ENCODE assay signal across 8 cellular contexts in the genomic region with DNA sequence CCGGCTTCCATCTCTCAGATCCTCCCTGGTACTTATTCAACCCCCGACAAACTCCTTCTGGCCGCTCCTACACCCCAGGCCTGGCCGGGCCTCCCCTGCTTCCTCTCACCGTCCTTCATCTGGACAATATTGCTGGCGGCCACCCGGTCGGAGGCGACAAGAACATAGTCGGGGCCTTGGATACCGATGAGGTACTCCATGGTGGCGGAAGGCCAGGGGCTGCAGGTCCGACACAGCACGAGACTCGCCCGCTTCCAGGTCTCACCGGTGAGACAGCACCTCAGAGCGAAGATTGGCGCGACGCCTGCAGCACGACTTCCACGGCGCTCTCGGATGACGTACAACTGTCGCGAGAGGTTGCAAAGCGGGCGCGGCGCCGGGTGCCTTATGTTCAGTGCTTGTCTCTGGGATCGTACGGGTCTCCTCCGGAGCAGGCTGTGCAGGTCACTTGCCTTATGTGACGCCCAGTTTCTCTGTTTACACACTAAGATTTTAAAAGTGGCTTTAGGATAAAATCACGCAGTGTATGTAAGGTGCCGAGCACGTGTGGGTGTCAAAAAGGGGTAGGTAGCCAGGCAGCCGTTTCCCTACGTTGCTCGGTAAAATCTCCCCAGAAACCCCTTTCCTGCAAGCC. TPM values are rescaled to one million over a fixed set of nuclear protein-coding genes. Genes with fewer than 3 reads are reported as not detected.
A peak's percentile ranks its signal among the peaks of the same experiment; 100 is the strongest.
DNase-seq lines count a peak whose midpoint lies in the region; ATAC-seq, FAIRE-seq and TF ChIP-seq lines count a peak whose summit lies in the region.

A gene (minus strand): TSS at position 294 of the 634 bp plus-strand sequence. CDS start 94 bp downstream, at position 200.

- H4K20me1 ChIP-seq in OCI-LY3 (ENCODE audit: insufficient read depth, low read length), result peaks cover 5% of the 10 kb centered on the region; the same call in 1 of the 2 replicates

- peaks cover 32% of the 10 kb centered on the region for H3K36me3 Mint-ChIP-seq in Calu3 (ENCODE audit: insufficient read depth, unreplicated experiment)

- H3K9me3 ChIP-seq in OCI-LY3 (ENCODE audit: insufficient read depth, low read length), result no peaks in the 10 kb centered on the region

- BruUV-seq in Calu3 (replicated peaks; lab: Mats Ljungman, UMichigan), result no TSS peak

- peak within 1 kb of the TSS; percentile 100 for H3K27ac Mint-ChIP-seq in Calu3 (ENCODE audit: unreplicated experiment)

- peaks cover 12% of the 10 kb centered on the region; the same call in 1 of the 2 replicates for H3K27me3 ChIP-seq in OCI-LY3 (ENCODE audit: low read depth, low read length)

- peak within 1 kb of the TSS; percentile 92 for H2AFZ ChIP-seq in OCI-LY3 (ENCODE audit: low read depth, low read length)

- FAIRE-seq in endometrium (lab: Jason Lieb, UNC), result peak; percentile 65

- no peak for TF ChIP-seq CTCF in Calu3 (IDR thresholded peaks at IDR 0.05; ENCODE audit: unreplicated experiment)
- TF ChIP-seq CTCF in OCI-LY3 (IDR thresholded peaks at IDR 0.05; ENCODE audit: low read depth, low read length), result no peak

- H3K27ac ChIP-seq in OCI-LY3 (ENCODE audit: low read length), result peak within 1 kb of the TSS; percentile 65

- peak within 1 kb of the TSS; percentile 99 for H3K4me3 Mint-ChIP-seq in Calu3 (ENCODE audit: low read depth, unreplicated experiment)

- peaks cover 10% of the 10 kb centered on the region for H3K4me1 Mint-ChIP-seq in Calu3 (ENCODE audit: low read depth, unreplicated experiment)

- H3K9me3 Mint-ChIP-seq in Calu3 (ENCODE audit: low read depth, unreplicated experiment), result no peaks in the 10 kb centered on the region

- peak within 1 kb of the TSS; percentile 86 for H3K4me2 ChIP-seq in OCI-LY3 (ENCODE audit: low read length)

- intact Hi-C loops in Calu3 (cut with micrococcal nuclease; ENCODE audit: unreplicated experiment), result loop anchor here (5.0 kb wide), 1 partner anchor 76 kb away; a partner anchor contains a TSS

- peaks cover 1% of the 10 kb centered on the region for H3K36me3 ChIP-seq in OCI-LY3 (replicated peaks; ENCODE audit: low read depth, low read length)

- DNase-seq in Calu3 (peak; percentile 95), HuH-7.5 (ENCODE audit: low spot score) (peak; percentile 65), mesenteric fat pad (ENCODE audit: low spot score) (peak; percentile 99)
- DNase-seq in activated CD8-positive, alpha-beta memory T cell treated with anti-CD3 and anti-CD28 coated beads, Interleukin-2, amount 50 U/mL, for 48 hours, result peak; percentile 100
- DNase-seq in stimulated activated CD8-positive, alpha-beta memory T cell treated with anti-CD3 and anti-CD28 coated beads, Interleukin-15, amount 100 ng/mL, for 1 hour (ENCODE audit: low read depth), result peak; percentile 95

- CTCF ChIA-PET in Calu3 (lab: Charles Lee), result no interaction called here

- peaks cover 17% of the 10 kb centered on the region for H3K4me1 ChIP-seq in OCI-LY3 (ENCODE audit: low read length)

- peak; percentile 85 for ATAC-seq in GM21447 (IDR thresholded peaks at IDR 0.05; ENCODE audit: unreplicated experiment)

- peak within 1 kb of the TSS; percentile 78 for H3K9ac ChIP-seq in OCI-LY3 (ENCODE audit: low read length)

- H3K4me3 ChIP-seq in OCI-LY3 (ENCODE audit: low read length), result peak within 1 kb of the TSS; percentile 90

- peaks cover 53% of the 10 kb centered on the region for H3K79me2 ChIP-seq in OCI-LY3 (ENCODE audit: low read length)

- H3K27me3 Mint-ChIP-seq in Calu3 (ENCODE audit: unreplicated experiment), result peaks cover 23% of the 10 kb centered on the region

RNA-seq across cellular contexts. Expression of the gene that starts here (rescaled TPM):
- total RNA-seq in Calu3 (2022), result 106 and 109 TPM in 2 replicates
- total RNA-seq in mesenteric fat pad, result 47.4 TPM

Comparison
In these comparisons a context has a peak if more than half of its experiments do, and no peak if none do; other contexts are left out.
1. Peak in every context shown above with its lines: DNase-seq, ATAC-seq, H3K4me3 ChIP-seq and H3K27ac ChIP-seq.